9 cellular contexts compared by ENCODE assay signal in the genomic region with DNA sequence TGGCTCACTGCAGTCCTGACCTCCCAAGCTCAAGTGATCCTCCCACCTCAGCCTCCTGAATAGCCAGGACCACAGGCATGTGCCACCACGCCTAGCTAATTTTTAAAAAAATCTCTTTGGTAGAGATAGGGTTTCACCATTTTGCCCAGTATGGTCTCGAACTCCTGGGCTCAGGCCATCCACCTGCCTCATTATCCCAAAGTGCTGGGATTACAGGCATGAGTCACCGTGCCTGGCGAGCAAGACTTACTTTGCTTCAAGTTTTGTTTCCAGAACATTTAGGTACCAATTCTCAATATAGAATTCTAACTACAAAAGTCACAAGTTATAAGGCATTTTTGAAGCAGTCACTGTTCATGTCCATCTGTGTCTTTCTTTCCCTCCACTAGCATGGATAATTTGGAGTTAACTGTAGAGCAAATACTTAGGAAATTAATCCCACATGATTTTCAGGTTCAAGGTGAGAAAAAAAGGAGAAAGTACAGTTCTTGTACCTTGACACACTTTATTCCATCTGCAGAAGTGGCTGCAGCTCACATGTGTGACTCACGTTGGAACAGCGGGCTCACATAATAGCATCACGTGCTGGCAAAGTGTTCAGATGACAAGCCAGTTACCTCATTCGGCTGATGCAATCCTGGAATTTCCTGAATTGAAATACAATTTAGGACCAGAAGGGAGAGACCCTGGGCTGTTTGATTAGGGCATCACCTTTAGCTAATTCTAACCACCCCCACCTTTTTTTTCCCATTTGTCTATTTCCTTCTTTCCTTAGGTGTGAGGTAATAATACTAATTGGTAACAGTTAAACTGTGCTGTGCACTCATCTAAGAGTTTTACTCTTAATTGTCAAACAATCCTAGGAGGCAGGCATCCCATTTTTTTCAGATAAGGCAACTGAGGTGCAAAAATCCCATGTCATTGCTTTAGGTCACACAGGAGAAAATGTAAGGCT. TPM values are rescaled to one million over a fixed set of nuclear protein-coding genes. Genes with fewer than 3 reads are reported as not detected.
DNase-seq lines count a peak whose midpoint lies in the region; ATAC-seq and TF ChIP-seq lines count a peak whose summit lies in the region.
"Had no signal": no experiment of that assay in that cellular context is flagged by ENCODE, and none has a peak within 500 bp of the region (broad histone marks: within the 10 kb centered on the region; RNA-seq: fewer than 3 reads in every experiment).

No MANE protein-coding gene starts in this region.

- peak overlapping the region; percentile 59 for H3K9ac ChIP-seq in mammary epithelial cell (ENCODE audit: insufficient read depth, low read length)

- H3K36me3 ChIP-seq in mammary epithelial cell (ENCODE audit: insufficient read depth, low read length) = no peaks in the 10 kb centered on the region
- H3K36me3 ChIP-seq in aorta (ENCODE audit: control insufficient read depth in 1 of 2, insufficient read depth in 2 of 2, low read length in 1 of 2) = no peaks in the 10 kb centered on the region

- TF ChIP-seq CTCF in mammary epithelial cell (conservative IDR thresholded peaks at IDR 0.05 in 1 of 2, IDR thresholded peaks at IDR 0.05 in 1 of 2; ENCODE audit: extremely low read depth in 1 of 2, insufficient read depth in 1 of 2, low read depth in 1 of 2, low read length in 2 of 2) (no peak), lower leg skin (IDR thresholded peaks at IDR 0.05) (no peak)

- in situ Hi-C loops in mammary epithelial cell (cut with MboI; ENCODE audit: low sequenced_read_pairs in 2 of 2) = no loop called here

- H2AFZ ChIP-seq in mammary epithelial cell (ENCODE audit: low read depth, low read length) = peak overlapping the region; percentile 51

- H3K4me3 ChIP-seq in mammary epithelial cell (replicated peaks in 1 of 3; ENCODE audit: insufficient read depth in 1 of 3, low read depth in 2 of 3, low read length in 3 of 3) = no peak overlapping the region
- no peak overlapping the region for H3K4me3 ChIP-seq in lower leg skin (ENCODE audit: low read depth, poor library complexity, severe bottlenecking)
- H3K4me3 ChIP-seq in aorta (ENCODE audit: low read length in 2 of 2) = no peak overlapping the region

- H3K27me3 ChIP-seq in mammary epithelial cell (ENCODE audit: insufficient read depth, low read length) (no peaks in the 10 kb centered on the region), aorta (ENCODE audit: control insufficient read depth in 1 of 2, insufficient read depth in 2 of 2, low read length in 1 of 2) (no peaks in the 10 kb centered on the region)

- H3K9me3 ChIP-seq in mammary epithelial cell (replicated peaks; ENCODE audit: insufficient read depth, low read length) (no peaks in the 10 kb centered on the region), aorta (ENCODE audit: control insufficient read depth, low read length) (no peaks in the 10 kb centered on the region)

- dilution Hi-C loops in mammary epithelial cell (cut with HindIII; ENCODE audit: low sequenced_read_pairs) = no loop called here

- 21% methylated on average over 8 of the region's 8 CpGs for WGBS in mammary epithelial cell (ENCODE audit: low coverage, missing lambda C conversion rate)
- 39% methylated on average over 8 of the region's 8 CpGs for WGBS in lower leg skin, 2 donors
- 15 to 17% methylated on average over 8 of the region's 8 CpGs for WGBS in aorta, 2 donors

- TF ChIP-seq POLR2A in lower leg skin (IDR thresholded peaks at IDR 0.05) = no peak

- H3K4me2 ChIP-seq in mammary epithelial cell (ENCODE audit: insufficient read depth, low read depth, low read length) = no peak overlapping the region

- DNase-seq in NCI-H1105 treated with DMSO at 0.1 percent for 48 hours (lab: John Stamatoyannopoulos, UW) (peak; percentile 5), NCI-H1105 (lab: John Stamatoyannopoulos, UW) (no peak), NCI-H1694 treated with DMSO at 0.1 percent for 48 hours (lab: John Stamatoyannopoulos, UW) (peak; percentile 31), mammary epithelial cell (peak; percentile 97), lower leg skin (ENCODE audit: low spot score in 2 of 2) (peak; percentile 79 to 90), aorta (peak; percentile 61 to 76)
- DNase-seq in activated CD4-positive, CD25-positive, alpha-beta regulatory T cell treated with anti-CD3 and anti-CD28 coated beads, Interleukin-2, amount 50 U/mL, for 72 hours = no peak

- H3K27ac ChIP-seq in mammary epithelial cell (ENCODE audit: insufficient read depth, low read depth, low read length) (peak overlapping the region; percentile 97), aorta (ENCODE audit: low read depth in 1 of 2, low read length in 2 of 2) (peak overlapping the region in 1 of 2 donors; percentile 96)
- H3K27ac ChIP-seq: 22Rv1 had no signal

- H3K79me2 ChIP-seq in mammary epithelial cell (ENCODE audit: insufficient read depth, low read length) = no peaks in the 10 kb centered on the region

- ATAC-seq in aorta (ENCODE audit: low FRiP score) (peak; percentile 79), GM18520 (IDR thresholded peaks at IDR 0.05; ENCODE audit: unreplicated experiment) (no peak)

- H3K4me1 ChIP-seq in mammary epithelial cell (ENCODE audit: insufficient read depth, low read length) (peaks cover 47% of the 10 kb centered on the region), aorta (ENCODE audit: control insufficient read depth in 1 of 2, insufficient read depth in 2 of 2, low read length in 2 of 2) (no peaks in the 10 kb centered on the region)

- H4K20me1 ChIP-seq in mammary epithelial cell (ENCODE audit: insufficient read depth, low read length) = no peaks in the 10 kb centered on the region

- intact Hi-C loops in mammary epithelial cell (cut with micrococcal nuclease) = loop anchor here (1.0 kb wide), 2 partner anchors 41 to 47 kb away; a partner anchor contains a TSS
- intact Hi-C loops in lower leg skin (cut with DNase I; ENCODE audit: low total_unique reads) = no loop called here
- intact Hi-C loops in aorta (cut with DNase I) = loop anchor here in 1 of 2 donors (5.0 kb wide), 1 partner anchor 48 kb away; a partner anchor contains a TSS

- TSS peak; percentile 72 for BruUV-seq in mammary epithelial cell (replicated peaks; lab: Mats Ljungman, UMichigan)

- CTCF ChIA-PET in mammary epithelial cell (lab: Charles Lee; ENCODE audit: low non-redundant PET) = no interaction called here

RNA-seq across cellular contexts. Expression of a gene that starts 46.9 kb away (rescaled TPM):
- total RNA-seq in mammary epithelial cell (10 to 100 TPM; 27.5 to 31.6 TPM), lower leg skin (10 to 100 TPM; 16.7 to 40.4 (median 29.4) TPM), aorta (10 to 100 TPM; 42.6 to 43.4 TPM)
- polyA plus RNA-seq in mammary epithelial cell (13.2 TPM), aorta (1 to 10 TPM; 6.9 to 7.6 TPM)
- 15.8 TPM for polyA minus RNA-seq in mammary epithelial cell

Comparison
In these comparisons a context has a peak if more than half of its experiments do, and no peak if none do; other contexts are left out.
1. DNase-seq: peak in NCI-H1105 treated with DMSO at 0.1 percent for 48 hours (single experiment), NCI-H1694 treated with DMSO at 0.1 percent for 48 hours (single experiment), mammary epithelial cell (single experiment), lower leg skin (2 of 2) and aorta (2 of 2); none in NCI-H1105 (single experiment) and activated CD4-positive, CD25-positive, alpha-beta regulatory T cell treated with anti-CD3 and anti-CD28 coated beads, Interleukin-2, amount 50 U/mL, for 72 hours (single experiment).